ENCODE assay signal across 13 cellular contexts in genomic region chr1:1274931-1275431, GRCh38. TPM values are rescaled to one million over a fixed set of nuclear protein-coding genes. Genes with fewer than 3 reads are reported as not detected.
DNase-seq lines count a peak whose midpoint lies in the region; ATAC-seq and TF ChIP-seq lines count a peak whose summit lies in the region.
"Had no signal": no experiment of that assay in that cellular context is flagged by ENCODE, and none has a peak within 500 bp of the region (broad histone marks: within the 10 kb centered on the region; RNA-seq: fewer than 3 reads in every experiment).

No MANE protein-coding gene starts in this region.

- no peaks in the 10 kb centered on the region for H3K36me3 ChIP-seq in CD4-positive, CD25-positive, alpha-beta regulatory T cell (ENCODE audit: control insufficient read depth, insufficient read depth, low read length)
- H3K36me3 ChIP-seq in MM.1S (replicated peaks; ENCODE audit: insufficient read depth, low read length), result no peaks in the 10 kb centered on the region
- H3K36me3 ChIP-seq in Peyer's patch, result no peaks in the 10 kb centered on the region
- H3K36me3 ChIP-seq in tibial nerve, result no peaks in the 10 kb centered on the region

- ATAC-seq in CD4-positive, CD25-positive, alpha-beta regulatory T cell (ENCODE audit: low read depth in 2 of 2), result no peak
- no peak for ATAC-seq in central memory CD8-positive, alpha-beta T cell (replicated peaks; ENCODE audit: extremely low read depth, poor library complexity, severe bottlenecking)
- ATAC-seq in GM21360 (IDR thresholded peaks at IDR 0.05; ENCODE audit: unreplicated experiment), result no peak

- no peak overlapping the region for H2AFZ ChIP-seq in MM.1S (ENCODE audit: low read length)

- peaks cover 41% of the 10 kb centered on the region for H3K4me1 ChIP-seq in CD4-positive, CD25-positive, alpha-beta regulatory T cell (ENCODE audit: control insufficient read depth, insufficient read depth, low read length, poor library complexity, severe bottlenecking)
- H3K4me1 ChIP-seq in MM.1S (ENCODE audit: low read length) (peaks cover 10% of the 10 kb centered on the region), Peyer's patch (peaks cover 5 to 47% (median 28%) of the 10 kb centered on the region in 4 donors), tibial nerve (peaks cover 0 to 45% (median 36%) of the 10 kb centered on the region in 4 donors)

- H3K27me3 ChIP-seq in CD4-positive, CD25-positive, alpha-beta regulatory T cell (ENCODE audit: control insufficient read depth, insufficient read depth, low read length), result no peaks in the 10 kb centered on the region
- H3K27me3 ChIP-seq in MM.1S (replicated peaks; ENCODE audit: insufficient read depth, low read length), result peaks cover 4% of the 10 kb centered on the region
- H3K27me3 ChIP-seq in Peyer's patch, result no peaks in the 10 kb centered on the region
- H3K27me3 ChIP-seq in tibial nerve, result no peaks in the 10 kb centered on the region

- no peaks in the 10 kb centered on the region for H3K9me3 ChIP-seq in CD4-positive, CD25-positive, alpha-beta regulatory T cell (ENCODE audit: control insufficient read depth in 2 of 2, low read length in 2 of 2)
- H3K9me3 ChIP-seq in MM.1S (replicated peaks; ENCODE audit: insufficient read depth, low read length) (no peaks in the 10 kb centered on the region), Peyer's patch (no peaks in the 10 kb centered on the region), tibial nerve (no peaks in the 10 kb centered on the region)

- no peaks in the 10 kb centered on the region for H3K27me3 Mint-ChIP-seq in CD4-positive, CD25-positive, alpha-beta regulatory T cell
- H3K27me3 Mint-ChIP-seq in central memory CD8-positive, alpha-beta T cell, result no peaks in the 10 kb centered on the region
- H3K27me3 Mint-ChIP-seq in neural crest cell (ENCODE audit: low read depth), result no peaks in the 10 kb centered on the region

- TF ChIP-seq EP300 in tibial nerve (IDR thresholded peaks at IDR 0.05), result no peak

- H3K9me2 ChIP-seq in MM.1S (replicated peaks; ENCODE audit: insufficient read depth, low read length), result no peaks in the 10 kb centered on the region

- H3K4me3 ChIP-seq in CD4-positive, CD25-positive, alpha-beta regulatory T cell (ENCODE audit: low read depth, low read length), result no peak overlapping the region
- no peak overlapping the region for H3K4me3 ChIP-seq in MM.1S (ENCODE audit: low read length)
- no peak overlapping the region for H3K4me3 ChIP-seq in Peyer's patch
- peak overlapping the region in 1 of 4 donors; percentile 82 for H3K4me3 ChIP-seq in tibial nerve

- WGBS in tibial nerve, 2 donors, result 81% methylated on average over 5 of the region's 15 CpGs; no CpG with 5 or more reads in 1 of the 2 donors

- H4K20me1 ChIP-seq in MM.1S (ENCODE audit: insufficient read depth, low read length), result no peaks in the 10 kb centered on the region; the same call in 1 of the 2 replicates

- peak overlapping the region in 1 of 3 donors; percentile 59 for H3K27ac Mint-ChIP-seq in CD4-positive, CD25-positive, alpha-beta regulatory T cell
- H3K27ac Mint-ChIP-seq in central memory CD8-positive, alpha-beta T cell (ENCODE audit: low read depth), result no peak overlapping the region
- H3K27ac Mint-ChIP-seq in neural crest cell (ENCODE audit: unreplicated experiment), result peak overlapping the region; percentile 71

- H3K27ac ChIP-seq in CD4-positive, CD25-positive, alpha-beta regulatory T cell (ENCODE audit: insufficient read depth, low read length, poor library complexity, severe bottlenecking), result no peak overlapping the region
- no peak overlapping the region for H3K27ac ChIP-seq in MM.1S (ENCODE audit: low read length)
- no peak overlapping the region for H3K27ac ChIP-seq in Peyer's patch
- H3K27ac ChIP-seq in tibial nerve, result peak overlapping the region in 1 of 4 donors; percentile 89

- peaks cover 6% of the 10 kb centered on the region for H3K36me3 Mint-ChIP-seq in CD4-positive, CD25-positive, alpha-beta regulatory T cell
- peaks cover 8% of the 10 kb centered on the region for H3K36me3 Mint-ChIP-seq in central memory CD8-positive, alpha-beta T cell (ENCODE audit: insufficient read depth)
- peaks cover 5% of the 10 kb centered on the region for H3K36me3 Mint-ChIP-seq in neural crest cell (ENCODE audit: low read depth)

- peaks cover 34% of the 10 kb centered on the region for H3K79me2 ChIP-seq in MM.1S (ENCODE audit: low read length)

- TF ChIP-seq POLR2A in Peyer's patch (IDR thresholded peaks at IDR 0.05) (no peak), tibial nerve (IDR thresholded peaks at IDR 0.05) (no peak)

- H3K4me3 Mint-ChIP-seq in CD4-positive, CD25-positive, alpha-beta regulatory T cell, result peak overlapping the region in 3 of 4 donors; percentile 66 to 83 (median 77)
- H3K4me3 Mint-ChIP-seq in central memory CD8-positive, alpha-beta T cell, result peak overlapping the region; percentile 83
- H3K4me3 Mint-ChIP-seq in neural crest cell, result peak overlapping the region; percentile 79

- H3K9me3 Mint-ChIP-seq in CD4-positive, CD25-positive, alpha-beta regulatory T cell, result no peaks in the 10 kb centered on the region
- H3K9me3 Mint-ChIP-seq in central memory CD8-positive, alpha-beta T cell, result no peaks in the 10 kb centered on the region
- no peaks in the 10 kb centered on the region for H3K9me3 Mint-ChIP-seq in neural crest cell

- H3K4me1 Mint-ChIP-seq in CD4-positive, CD25-positive, alpha-beta regulatory T cell, result peaks cover 0 to 37% (median 19%) of the 10 kb centered on the region in 4 donors
- peaks cover 26% of the 10 kb centered on the region for H3K4me1 Mint-ChIP-seq in central memory CD8-positive, alpha-beta T cell
- peaks cover 34% of the 10 kb centered on the region for H3K4me1 Mint-ChIP-seq in neural crest cell

- DNase-seq in CD4-positive, CD25-positive, alpha-beta regulatory T cell, result no peak
- DNase-seq in MM.1S (no peak), neural crest cell (ENCODE audit: low read depth, low spot score) (no peak), NCI-H2196 (lab: John Stamatoyannopoulos, UW; ENCODE audit: unreplicated experiment) (no peak), Peyer's patch (no peak), tibial nerve (ENCODE audit: low spot score in 2 of 2) (no peak)
- DNase-seq in central memory CD8-positive, alpha-beta T cell (ENCODE audit: low spot score in 2 of 2), result no peak
- DNase-seq: erythroblast, GDM1, NCI-H1092, SIG-M5 had no signal

- peak overlapping the region; percentile 100; the same call in 1 of the 2 replicates for H3K4me2 ChIP-seq in MM.1S (ENCODE audit: low read depth, low read length)

- no peak for TF ChIP-seq CTCF in MM.1S (IDR thresholded peaks at IDR 0.05; ENCODE audit: low read length)
- no peak for TF ChIP-seq CTCF in neural crest cell (conservative IDR thresholded peaks at IDR 0.05)
- no peak for TF ChIP-seq CTCF in Peyer's patch (IDR thresholded peaks at IDR 0.05)
- no peak for TF ChIP-seq CTCF in tibial nerve (IDR thresholded peaks at IDR 0.05)

- no peaks in the 10 kb centered on the region for H3F3A ChIP-seq in MM.1S (ENCODE audit: insufficient read depth, low read length)

- H3K9ac ChIP-seq in MM.1S (ENCODE audit: low read length), result no peak overlapping the region

RNA-seq across cellular contexts. Expression of gene UBE2J2, which starts 1.3 kb away (rescaled TPM):
- total RNA-seq in CD4-positive, CD25-positive, alpha-beta regulatory T cell, result 56.4 TPM
- 10 to 100 TPM; 72.9 to 97.5 (median 85.4) TPM for polyA plus RNA-seq in CD4-positive, CD25-positive, alpha-beta regulatory T cell
- total RNA-seq in neural crest cell (77.0 and 80.8 TPM in 2 replicates), Peyer's patch (10 to 100 TPM; 25.6 to 64.2 (median 55.3) TPM), tibial nerve (10 to 100 TPM; 42.2 to 61.0 (median 53.5) TPM)

RNA-seq across cellular contexts. Expression of gene SCNN1D, which starts 5.3 kb away (rescaled TPM):
- 4.0 TPM for total RNA-seq in CD4-positive, CD25-positive, alpha-beta regulatory T cell
- polyA plus RNA-seq in CD4-positive, CD25-positive, alpha-beta regulatory T cell, result not detected
- total RNA-seq in neural crest cell (5.9 and 10.8 TPM in 2 replicates), Peyer's patch (10 to 100 TPM in 3 of 4 donors, not detected in 1; 10.9 to 21.6 (median 16.9) TPM), tibial nerve (10 to 100 TPM in 2 of 4 donors, 1 to 10 TPM in 2; 5.4 to 14.9 (median 9.8) TPM)

RNA-seq across cellular contexts. Expression of gene C1QTNF12, which starts 28.5 kb away (rescaled TPM):
- 6.2 TPM for total RNA-seq in CD4-positive, CD25-positive, alpha-beta regulatory T cell
- under 1 TPM in 1 of 4 donors, not detected in 3; 0.39 TPM for polyA plus RNA-seq in CD4-positive, CD25-positive, alpha-beta regulatory T cell
- total RNA-seq in neural crest cell, result 0.66 and 0.79 TPM in 2 replicates
- 10 to 100 TPM in 3 of 4 donors, not detected in 1; 23.3 to 58.0 (median 44.2) TPM for total RNA-seq in Peyer's patch
- 1 to 10 TPM in 3 of 4 donors, under 1 TPM in 1; 0.84 to 3.0 (median 1.8) TPM for total RNA-seq in tibial nerve
- total RNA-seq: liver had no signal

RNA-seq across cellular contexts. Expression of gene ACAP3, which starts 32.7 kb away (rescaled TPM):
- 75.5 TPM for total RNA-seq in CD4-positive, CD25-positive, alpha-beta regulatory T cell
- 1 to 10 TPM; 2.7 to 9.0 (median 4.1) TPM for polyA plus RNA-seq in CD4-positive, CD25-positive, alpha-beta regulatory T cell
- total RNA-seq in neural crest cell (111 and 124 TPM in 2 replicates), Peyer's patch (100 to 1,000 TPM in 2 of 4 donors, 10 to 100 TPM in 2; 78.1 to 156 (median 110) TPM), tibial nerve (100 to 1,000 TPM in 1 of 4 donors, 10 to 100 TPM in 3; 34.3 to 125 (median 69.6) TPM)

RNA-seq across cellular contexts. Expression of gene PUSL1, which starts 33.4 kb away (rescaled TPM):
- total RNA-seq in CD4-positive, CD25-positive, alpha-beta regulatory T cell, result 18.3 TPM
- polyA plus RNA-seq in CD4-positive, CD25-positive, alpha-beta regulatory T cell, result 10 to 100 TPM; 17.7 to 21.0 (median 19.1) TPM
- total RNA-seq in neural crest cell (26.3 and 27.9 TPM in 2 replicates), Peyer's patch (10 to 100 TPM; 12.4 to 38.9 (median 24.4) TPM), tibial nerve (10 to 100 TPM; 17.5 to 22.2 (median 19.7) TPM)
